In genomic region chr16:56822966-56823739, GRCh38 we compare ENCODE assay signal across 20 cellular contexts. TPM values are rescaled to one million over a fixed set of nuclear protein-coding genes. Genes with fewer than 3 reads are reported as not detected.
DNase-seq lines count a peak whose midpoint lies in the region; ATAC-seq lines count a peak whose summit lies in the region.
"Had no signal": no experiment of that assay in that cellular context is flagged by ENCODE, and none has a peak within 500 bp of the region (broad histone marks: within the 10 kb centered on the region; RNA-seq: fewer than 3 reads in every experiment).

No MANE protein-coding gene starts in this region.

- peak overlapping the region; percentile 51 for H3K27ac ChIP-seq in HUES48 (ENCODE audit: low read depth, low read length)
- H3K27ac ChIP-seq in caudate nucleus (ENCODE audit: low read depth, low read length), result peak overlapping the region; percentile 75
- peak overlapping the region; percentile 49 for H3K27ac ChIP-seq in thymus (ENCODE audit: low read depth)
- H3K27ac ChIP-seq: C4-2B, HL-60, SJSA1 had no signal

- WGBS in thymus, result 94% methylated on average over 13 of the region's 13 CpGs

- peak in 30 of 61 donors; percentile 4 to 81 (median 30) for DNase-seq in caudate nucleus (lab: John Stamatoyannopoulos, UW)
- DNase-seq in iPS-NIHi11 (ENCODE audit: low spot score), result peak; percentile 17
- DNase-seq in stimulated activated naive CD8-positive, alpha-beta T cell treated with anti-CD3 and anti-CD28 coated beads, Interleukin-15, Interleukin-2, amounts not matched to agents 100 U/mL and 50 U/mL, for 24 hours, result no peak
- no peak for DNase-seq in NCI-H2107 treated with DMSO at 0.1 percent for 48 hours (lab: John Stamatoyannopoulos, UW; ENCODE audit: unreplicated experiment)
- DNase-seq: COR-L47, DMS153, MV-4-11, NCI-H1417, NCI-H187 treated with DMSO at 0.1 percent for 48 hours, NCI-H2171, NCI-H446, NCI-H748 treated with DMSO at 0.1 percent for 48 hours, PC-3 had no signal

- no peak for ATAC-seq in stimulated activated naive CD8-positive, alpha-beta T cell treated with anti-CD3 and anti-CD28 coated beads, Interleukin-15, Interleukin-2, amounts not matched to agents 100 U/mL and 50 U/mL, for 24 hours
- ATAC-seq in GM18870 (IDR thresholded peaks at IDR 0.05; ENCODE audit: unreplicated experiment), result no peak
- ATAC-seq: K562, PC-3 had no signal

- H3K27me3 ChIP-seq in HUES48 (ENCODE audit: control insufficient read depth, insufficient read depth, low read length) (no peaks in the 10 kb centered on the region), thymus (ENCODE audit: control insufficient read depth, insufficient read depth) (no peaks in the 10 kb centered on the region)
- H3K27me3 ChIP-seq: SJSA1 had no signal

- H3K36me3 ChIP-seq in HUES48 (ENCODE audit: control insufficient read depth, insufficient read depth, low read length) (peaks cover 70% of the 10 kb centered on the region), thymus (ENCODE audit: control insufficient read depth, insufficient read depth) (peaks cover 41% of the 10 kb centered on the region)

- H3K4me3 ChIP-seq in HUES48 (ENCODE audit: low read depth, low read length) (no peak overlapping the region), thymus (ENCODE audit: low read length) (no peak overlapping the region)
- H3K4me3 ChIP-seq: K562, SJSA1 had no signal

- H3K9me3 ChIP-seq in HUES48 (ENCODE audit: control insufficient read depth, insufficient read depth, low read length), result no peaks in the 10 kb centered on the region
- H3K9me3 ChIP-seq in thymus (ENCODE audit: control insufficient read depth), result no peaks in the 10 kb centered on the region
- H3K9me3 ChIP-seq: SJSA1 had no signal

- H3K4me1 ChIP-seq in HUES48 (ENCODE audit: control insufficient read depth, insufficient read depth, low read length) (peaks cover 9% of the 10 kb centered on the region), thymus (ENCODE audit: control insufficient read depth, insufficient read depth, low read length) (no peaks in the 10 kb centered on the region)
- H3K4me1 ChIP-seq: SJSA1 had no signal

- no peak overlapping the region for H3K9ac ChIP-seq in HUES48 (ENCODE audit: low read depth, low read length)

RNA-seq across cellular contexts. Expression of gene SLC12A3, which starts 41.9 kb away (rescaled TPM):
- 0.34 TPM for polyA plus RNA-seq in thymus
- polyA plus RNA-seq: K562 had no signal
